In the genomic region with DNA sequence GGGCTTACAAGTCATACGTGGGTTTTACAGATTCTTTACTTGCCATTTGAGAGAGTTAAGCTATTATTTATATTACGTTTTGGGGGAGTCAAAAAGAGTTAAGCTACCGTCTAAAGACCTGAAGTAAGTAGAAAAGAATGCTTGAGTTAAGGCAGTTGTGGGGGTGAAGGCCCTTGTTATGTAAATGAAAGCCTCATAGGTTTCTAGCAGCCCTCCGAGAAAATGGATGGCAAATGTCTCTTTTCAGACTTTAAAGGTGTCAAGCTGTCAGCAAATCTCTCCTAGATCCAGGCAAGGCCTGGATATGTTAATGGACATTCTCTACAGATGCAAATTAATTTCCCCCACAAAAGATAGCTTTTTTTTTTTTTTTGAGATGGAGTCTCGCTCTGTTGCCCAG, we compare ENCODE assay signal across 15 cellular contexts. TPM values are rescaled to one million over a fixed set of nuclear protein-coding genes. Genes with fewer than 3 reads are reported as not detected.
A peak's percentile ranks its signal among the peaks of the same experiment; 100 is the strongest.
DNase-seq lines count a peak whose midpoint lies in the region; ATAC-seq and TF ChIP-seq lines count a peak whose summit lies in the region.
"Had no signal": no experiment of that assay in that cellular context is flagged by ENCODE, and none has a peak within 500 bp of the region (broad histone marks: within the 10 kb centered on the region; RNA-seq: fewer than 3 reads in every experiment).

No MANE protein-coding gene starts in this region.

- no peak overlapping the region for H2BK12ac ChIP-seq in H9 (ENCODE audit: insufficient read length, low read depth, low read length)

- H3K4me2 ChIP-seq in H9 (ENCODE audit: insufficient read depth, insufficient read length, low read length) (no peak overlapping the region), neural progenitor cell (no peak overlapping the region), hepatocyte (no peak overlapping the region)

- H3K9me3 Mint-ChIP-seq in H9, result peaks cover 29 to 35% of the 10 kb centered on the region in 2 experiments
- peaks cover 58% of the 10 kb centered on the region for H3K9me3 Mint-ChIP-seq in endodermal cell
- peaks cover 29% of the 10 kb centered on the region for H3K9me3 Mint-ChIP-seq in neural progenitor cell

- H3K4me1 ChIP-seq in H9 (ENCODE audit: insufficient read depth, low read length) (no peaks in the 10 kb centered on the region; the same call in 1 of the 2 replicates), NT2/D1 (ENCODE audit: insufficient read depth, insufficient read length) (peaks cover 16% of the 10 kb centered on the region), endodermal cell (ENCODE audit: control insufficient read depth, insufficient read depth, low read length) (no peaks in the 10 kb centered on the region), neural progenitor cell (peaks cover 2% of the 10 kb centered on the region), hepatocyte (ENCODE audit: insufficient read depth) (peaks cover 12% of the 10 kb centered on the region)

- H3K4me1 Mint-ChIP-seq in H9 (peaks cover 40 to 54% of the 10 kb centered on the region in 2 experiments), endodermal cell (peaks cover 16% of the 10 kb centered on the region), neural progenitor cell (peaks cover 8% of the 10 kb centered on the region)

- TF ChIP-seq CTCF in H9 (conservative IDR thresholded peaks at IDR 0.05), result no peak
- TF ChIP-seq CTCF in endodermal cell (conservative IDR thresholded peaks at IDR 0.05), result no peak
- no peak for TF ChIP-seq CTCF in neural progenitor cell (IDR thresholded peaks at IDR 0.05)
- no peak for TF ChIP-seq CTCF in hepatocyte (IDR thresholded peaks at IDR 0.05; ENCODE audit: poor library complexity)

- no peak overlapping the region for H2BK120ac ChIP-seq in H9 (ENCODE audit: low read depth, low read length, poor library complexity, severe bottlenecking)

- H4K91ac ChIP-seq in H9 (ENCODE audit: insufficient read length, low read depth, low read length), result no peak overlapping the region

- H3K36me3 ChIP-seq in NT2/D1 (ENCODE audit: insufficient read depth, insufficient read length, low read length), result peaks cover 12% of the 10 kb centered on the region
- H3K36me3 ChIP-seq in endodermal cell (ENCODE audit: control insufficient read depth, insufficient read depth, low read length), result peaks cover 7% of the 10 kb centered on the region
- no peaks in the 10 kb centered on the region for H3K36me3 ChIP-seq in neural progenitor cell
- H3K36me3 ChIP-seq in hepatocyte (replicated peaks; ENCODE audit: insufficient read depth, low read depth), result no peaks in the 10 kb centered on the region

- no peak overlapping the region for H3K23ac ChIP-seq in H9 (ENCODE audit: insufficient read length, low read depth, low read length)

- H3K9me3 ChIP-seq in H9 (ENCODE audit: control insufficient read depth, low read depth, low read length), result peaks cover 4% of the 10 kb centered on the region
- H3K9me3 ChIP-seq in NT2/D1 (ENCODE audit: insufficient read depth, low read length), result peaks cover 57% of the 10 kb centered on the region
- peaks cover 49% of the 10 kb centered on the region for H3K9me3 ChIP-seq in endodermal cell (ENCODE audit: control insufficient read depth, low read length)
- H3K9me3 ChIP-seq in neural progenitor cell (ENCODE audit: low read depth), result no peaks in the 10 kb centered on the region
- no peaks in the 10 kb centered on the region for H3K9me3 ChIP-seq in hepatocyte (ENCODE audit: low read depth)

- no CpG with 5 or more reads among the region's 5 CpGs for WGBS in H9 (ENCODE audit: extremely low coverage, insufficient read length, low lambda C conversion rate)
- WGBS in endodermal cell (ENCODE audit: insufficient coverage in 1 of 2, insufficient read length in 1 of 2), 2 experiments, result 67% methylated on average over 4 of the region's 5 CpGs; no CpG with 5 or more reads in 1 of the 2 experiments
- WGBS in hepatocyte (ENCODE audit: low lambda C conversion rate, missing lambda C conversion rate), result 57% methylated on average over 5 of the region's 5 CpGs

- no peak overlapping the region for H3K56ac ChIP-seq in H9 (ENCODE audit: insufficient read length, low read depth, low read length)

- H2AFZ ChIP-seq in H9 (ENCODE audit: low read length), result no peak overlapping the region
- H2AFZ ChIP-seq in neural progenitor cell (replicated peaks), result peak overlapping the region; percentile 72
- no peak overlapping the region for H2AFZ ChIP-seq in hepatocyte

- no peaks in the 10 kb centered on the region for H3K9me2 ChIP-seq in hepatocyte (replicated peaks; ENCODE audit: insufficient read depth)

- no peaks in the 10 kb centered on the region for H3K79me2 ChIP-seq in H9 (ENCODE audit: insufficient read depth, low read length)
- no peaks in the 10 kb centered on the region for H3K79me2 ChIP-seq in neural progenitor cell (ENCODE audit: low read depth)
- H3K79me2 ChIP-seq in hepatocyte, result peaks cover 8% of the 10 kb centered on the region

- no peak overlapping the region for H3K18ac ChIP-seq in H9 (ENCODE audit: insufficient read length, low read depth, low read length)

- H3K4me3 Mint-ChIP-seq in H9 (peak overlapping the region in 1 of 2 experiments; percentile 45; a peak in 2 of 5 replicates), endodermal cell (no peak overlapping the region), neural progenitor cell (no peak overlapping the region)

- H3K4me3 ChIP-seq in NT2/D1 (ENCODE audit: insufficient read length, low read depth) (no peak overlapping the region), endodermal cell (ENCODE audit: low read length) (no peak overlapping the region), neural progenitor cell (no peak overlapping the region), hepatocyte (no peak overlapping the region)
- H3K4me3 ChIP-seq: BLaER1 treated with 17β-estradiol and CSF1 and Interleukin-3, amounts not matched to agents 10 nM and 100 nM; K562 had no signal

- no peak overlapping the region for H3K9ac ChIP-seq in H9 (ENCODE audit: extremely low read depth, insufficient read length, low read length)
- H3K9ac ChIP-seq in NT2/D1 (ENCODE audit: insufficient read length, low read depth), result no peak overlapping the region
- H3K9ac ChIP-seq in endodermal cell (ENCODE audit: extremely low read depth, low read length, poor library complexity, severe bottlenecking), result no peak overlapping the region
- no peak overlapping the region for H3K9ac ChIP-seq in neural progenitor cell

- H3K23me2 ChIP-seq in H9 (ENCODE audit: insufficient read length, low read depth, low read length, poor library complexity, severe bottlenecking), result no peaks in the 10 kb centered on the region

- H3K27me3 ChIP-seq in H9 (ENCODE audit: insufficient read depth, low read length), result no peaks in the 10 kb centered on the region
- no peaks in the 10 kb centered on the region for H3K27me3 ChIP-seq in NT2/D1 (ENCODE audit: insufficient read depth, insufficient read length)
- no peaks in the 10 kb centered on the region for H3K27me3 ChIP-seq in endodermal cell (ENCODE audit: control insufficient read depth, insufficient read depth, low read length, poor library complexity, severe bottlenecking)
- no peaks in the 10 kb centered on the region for H3K27me3 ChIP-seq in neural progenitor cell
- H3K27me3 ChIP-seq in hepatocyte, result no peaks in the 10 kb centered on the region
- H3K27me3 ChIP-seq: BLaER1 treated with 17β-estradiol and CSF1 and Interleukin-3, amounts not matched to agents 10 nM and 100 nM had no signal

- no peak overlapping the region for H4K5ac ChIP-seq in H9 (ENCODE audit: insufficient read length, low read depth, low read length)

- no peaks in the 10 kb centered on the region for H3K79me1 ChIP-seq in H9 (ENCODE audit: insufficient read depth, low read depth, low read length, poor library complexity, severe bottlenecking)

- no peak overlapping the region for H3K4ac ChIP-seq in H9 (ENCODE audit: low read depth, low read length)

- H4K8ac ChIP-seq in H9 (replicated peaks; ENCODE audit: insufficient read length, low read depth, low read length), result no peak overlapping the region

- no peak overlapping the region for H3K14ac ChIP-seq in H9 (ENCODE audit: insufficient read depth, low read length)

- H3K27ac Mint-ChIP-seq in H9 (peak overlapping the region; percentile 27 to 94 (median 50); a peak in 6 of 7 replicates), endodermal cell (peak overlapping the region; percentile 44), neural progenitor cell (no peak overlapping the region)
- H3K27ac Mint-ChIP-seq: CD4-positive, CD25-positive, alpha-beta regulatory T cell had no signal

- H2BK20ac ChIP-seq in H9 (ENCODE audit: low read depth, low read length, poor library complexity, severe bottlenecking), result no peak overlapping the region

- H2AK5ac ChIP-seq in H9 (ENCODE audit: insufficient read length, low read length), result no peak overlapping the region

- ATAC-seq in GM19467 (IDR thresholded peaks at IDR 0.05; ENCODE audit: unreplicated experiment) (no peak), HG03097 (IDR thresholded peaks at IDR 0.05; ENCODE audit: low FRiP score, unreplicated experiment) (no peak)
- ATAC-seq: K562 had no signal

- no peak overlapping the region for H3T11ph ChIP-seq in H9 (ENCODE audit: low read length)

- peaks cover 21% of the 10 kb centered on the region for H3K27me3 Mint-ChIP-seq in H9 (ENCODE audit: low read depth)
- H3K27me3 Mint-ChIP-seq in endodermal cell (ENCODE audit: insufficient read depth), result peaks cover 2% of the 10 kb centered on the region
- no peaks in the 10 kb centered on the region for H3K27me3 Mint-ChIP-seq in neural progenitor cell (ENCODE audit: insufficient read depth, low read depth)

- H3K27ac ChIP-seq in H9 (ENCODE audit: insufficient read length, low read depth, low read length) (no peak overlapping the region), endodermal cell (ENCODE audit: low read depth, low read length) (no peak overlapping the region), neural progenitor cell (no peak overlapping the region), hepatocyte (no peak overlapping the region)

- no peak overlapping the region for H2BK5ac ChIP-seq in H9 (ENCODE audit: insufficient read length, low read length)

- no peak overlapping the region for H2BK15ac ChIP-seq in H9 (ENCODE audit: low read depth, low read length)

- peaks cover 16% of the 10 kb centered on the region for H3F3A ChIP-seq in neural progenitor cell (ENCODE audit: low read depth)

- no peak for DNase-seq in H9
- peak; percentile 86 for DNase-seq in NT2/D1 (ENCODE audit: low read depth, low spot score)
- peak; percentile 67 for DNase-seq in endodermal cell
- DNase-seq in neural progenitor cell (ENCODE audit: low spot score), result no peak
- DNase-seq in hepatocyte (ENCODE audit: low spot score), result no peak
- DNase-seq: ACHN; CD4-positive, CD25-positive, alpha-beta regulatory T cell; DMS79 treated with DMSO at 0.1 percent for 48 hours; EL; Karpas-422 had no signal

- peaks cover 15 to 29% (median 20%) of the 10 kb centered on the region in 3 experiments for H3K36me3 Mint-ChIP-seq in H9 (ENCODE audit: insufficient read depth in 1 of 3, low read depth in 3 of 3)
- H3K36me3 Mint-ChIP-seq in endodermal cell (ENCODE audit: low read depth), result peaks cover 8% of the 10 kb centered on the region
- no peaks in the 10 kb centered on the region for H3K36me3 Mint-ChIP-seq in neural progenitor cell
- H3K36me3 Mint-ChIP-seq: CD4-positive, CD25-positive, alpha-beta regulatory T cell had no signal

- H4K20me1 ChIP-seq in H9 (ENCODE audit: control insufficient read depth, insufficient read depth, insufficient read length), result no peaks in the 10 kb centered on the region
- no peaks in the 10 kb centered on the region for H4K20me1 ChIP-seq in neural progenitor cell (ENCODE audit: low read depth)
- no peaks in the 10 kb centered on the region for H4K20me1 ChIP-seq in hepatocyte (ENCODE audit: insufficient read depth, poor library complexity, severe bottlenecking)
- H4K20me1 ChIP-seq: BLaER1 treated with 17β-estradiol and CSF1 and Interleukin-3, amounts not matched to agents 10 nM and 100 nM had no signal

RNA-seq across cellular contexts. Expression of gene EIF4A3, which starts 7.2 kb away (rescaled TPM):
- total RNA-seq in H9 (2021) (162 and 168 TPM in 2 replicates), endodermal cell (100 to 1,000 TPM; 107 to 110 TPM), neural progenitor cell (ENCODE audit: low replicate concordance) (89.3 and 102 TPM in 2 replicates), hepatocyte (59.3 and 81.7 TPM in 2 replicates)
- polyA plus RNA-seq in endodermal cell (2013, experiment 1 of 2), result 126 TPM
- polyA plus RNA-seq in endodermal cell (2013, experiment 2 of 2), result 123 TPM
- polyA plus RNA-seq in hepatocyte, result 106 and 107 TPM in 2 replicates

RNA-seq across cellular contexts. Expression of gene CARD14, which starts 15.7 kb away (rescaled TPM):
- total RNA-seq in H9 (2021) (0.24 and 0.35 TPM in 2 replicates), endodermal cell (under 1 TPM in 1 of 2 donors, not detected in 1; 0.31 TPM), neural progenitor cell (ENCODE audit: low replicate concordance) (0.56 and 0.60 TPM in 2 replicates), hepatocyte (0.16 and 0.17 TPM in 2 replicates)
- polyA plus RNA-seq in endodermal cell (2013, experiment 1 of 2), result 0.50 TPM
- polyA plus RNA-seq in endodermal cell (2013, experiment 2 of 2), result 0.37 TPM
- polyA plus RNA-seq in hepatocyte, result 0.17 and 0.61 TPM in 2 replicates
- total RNA-seq: CD4-positive, CD25-positive, alpha-beta regulatory T cell; HT1080; K562 had no signal
- polyA plus RNA-seq: K562 had no signal

RNA-seq across cellular contexts. Expression of gene GAA, which starts 52.8 kb away (rescaled TPM):
- total RNA-seq in H9 (2021), result 28.9 and 30.3 TPM in 2 replicates
- total RNA-seq in endodermal cell, result 10 to 100 TPM; 46.4 to 72.3 TPM
- polyA plus RNA-seq in endodermal cell (2013, experiment 1 of 2), result 75.1 TPM
- polyA plus RNA-seq in endodermal cell (2013, experiment 2 of 2), result 65.7 TPM
- 15.2 and 78.3 TPM in 2 replicates for total RNA-seq in neural progenitor cell (ENCODE audit: low replicate concordance)
- total RNA-seq in hepatocyte, result 35.2 and 37.1 TPM in 2 replicates
- 43.1 and 55.8 TPM in 2 replicates for polyA plus RNA-seq in hepatocyte

Comparison
In these comparisons a context has a peak if more than half of its experiments do, and no peak if none do; other contexts are left out.
1. DNase-seq: peak in NT2/D1 (single experiment) and endodermal cell (single experiment); none in H9 (single experiment), neural progenitor cell (single experiment) and hepatocyte (single experiment).